1 cellular context compared by ENCODE assay signal in the genomic region with DNA sequence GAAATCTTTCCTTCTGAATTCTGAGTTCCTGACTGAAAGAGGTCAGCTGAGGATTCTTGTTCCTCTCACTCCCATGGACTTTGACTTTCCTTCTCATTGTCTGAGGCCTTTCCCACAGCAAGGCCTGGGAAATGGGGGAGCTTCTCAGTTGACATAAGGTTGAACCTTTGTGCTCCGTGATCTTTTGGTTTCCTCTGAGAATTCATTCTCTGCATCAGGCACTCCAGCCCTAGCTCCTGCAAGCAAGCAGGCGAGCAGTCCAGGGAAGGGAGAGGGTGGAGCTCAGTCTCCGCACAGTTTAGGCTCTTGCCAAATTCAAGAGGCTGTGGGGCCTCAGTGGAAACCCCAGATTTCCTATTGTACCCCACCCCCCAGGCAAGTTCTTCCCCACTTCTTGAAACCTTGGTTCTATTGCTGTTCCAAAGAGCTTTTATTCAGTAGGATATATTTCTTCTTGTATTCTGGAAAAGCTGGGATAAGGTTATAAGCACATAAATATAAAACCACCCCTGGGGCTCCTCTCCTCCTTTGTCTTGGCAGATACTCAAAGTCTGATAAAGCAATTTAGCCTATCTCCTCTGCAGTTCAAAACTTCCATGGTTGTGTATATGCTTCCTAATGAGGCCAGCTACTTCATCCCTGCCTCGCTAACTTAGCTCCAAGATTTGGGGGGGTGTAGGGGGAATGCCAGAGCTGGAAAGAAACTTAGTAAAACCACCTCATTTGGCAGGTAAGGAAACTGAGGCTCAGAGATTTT.
A peak's percentile ranks its signal among the peaks of the same experiment; 100 is the strongest.
TF ChIP-seq lines count a peak whose summit lies in the region.

No MANE protein-coding gene starts in this region.

TF ChIP-seq in HEK293, 187 proteins besides CTCF, POLR2A, EP300 and RAD21 (continued from another document):
- TF ChIP-seq, protein P1, sequence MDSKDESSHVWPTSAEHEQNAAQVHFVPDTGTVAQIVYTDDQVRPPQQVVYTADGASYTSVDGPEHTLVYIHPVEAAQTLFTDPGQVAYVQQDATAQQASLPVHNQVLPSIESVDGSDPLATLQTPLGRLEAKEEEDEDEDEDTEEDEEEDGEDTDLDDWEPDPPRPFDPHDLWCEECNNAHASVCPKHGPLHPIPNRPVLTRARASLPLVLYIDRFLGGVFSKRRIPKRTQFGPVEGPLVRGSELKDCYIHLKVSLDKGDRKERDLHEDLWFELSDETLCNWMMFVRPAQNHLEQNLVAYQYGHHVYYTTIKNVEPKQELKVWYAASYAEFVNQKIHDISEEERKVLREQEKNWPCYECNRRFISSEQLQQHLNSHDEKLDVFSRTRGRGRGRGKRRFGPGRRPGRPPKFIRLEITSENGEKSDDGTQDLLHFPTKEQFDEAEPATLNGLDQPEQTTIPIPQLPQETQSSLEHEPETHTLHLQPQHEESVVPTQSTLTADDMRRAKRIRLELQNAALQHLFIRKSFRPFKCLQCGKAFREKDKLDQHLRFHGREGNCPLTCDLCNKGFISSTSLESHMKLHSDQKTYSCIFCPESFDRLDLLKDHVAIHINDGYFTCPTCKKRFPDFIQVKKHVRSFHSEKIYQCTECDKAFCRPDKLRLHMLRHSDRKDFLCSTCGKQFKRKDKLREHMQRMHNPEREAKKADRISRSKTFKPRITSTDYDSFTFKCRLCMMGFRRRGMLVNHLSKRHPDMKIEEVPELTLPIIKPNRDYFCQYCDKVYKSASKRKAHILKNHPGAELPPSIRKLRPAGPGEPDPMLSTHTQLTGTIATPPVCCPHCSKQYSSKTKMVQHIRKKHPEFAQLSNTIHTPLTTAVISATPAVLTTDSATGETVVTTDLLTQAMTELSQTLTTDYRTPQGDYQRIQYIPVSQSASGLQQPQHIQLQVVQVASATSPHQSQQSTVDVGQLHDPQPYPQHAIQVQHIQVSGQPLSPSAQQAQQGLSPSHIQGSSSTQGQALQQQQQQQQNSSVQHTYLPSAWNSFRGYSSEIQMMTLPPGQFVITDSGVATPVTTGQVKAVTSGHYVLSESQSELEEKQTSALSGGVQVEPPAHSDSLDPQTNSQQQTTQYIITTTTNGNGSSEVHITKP (tag by site-specific recombination; IDR thresholded peaks at IDR 0.05) = 0 out of 2 replicates have a peak, but pooled peaks have one; percentile 14
